26 cellular contexts compared by ENCODE assay signal in genomic region chr16:84050316-84050715, GRCh38. TPM values are rescaled to one million over a fixed set of nuclear protein-coding genes. Genes with fewer than 3 reads are reported as not detected.
"Had no signal": no experiment of that assay in that cellular context is flagged by ENCODE, and none has a peak within 500 bp of the region (broad histone marks: within the 10 kb centered on the region; RNA-seq: fewer than 3 reads in every experiment).

No MANE protein-coding gene starts in this region.

- DNase-seq: activated B cell treated with CpG ODN at 0.5 μM for 24 hours; activated CD4-positive, alpha-beta T cell treated with anti-CD3 and anti-CD28 coated beads, Interleukin-2, amount 50 U/mL, for 4 hours; activated naive CD4-positive, alpha-beta T cell treated with anti-CD3 and anti-CD28 coated beads for 36 hours; activated naive CD8-positive, alpha-beta T cell treated with anti-CD3 and anti-CD28 coated beads for 36 hours; activated T-cell treated with anti-CD3 and anti-CD28 coated beads for 4 hours; activated T-cell treated with anti-CD3 and anti-CD28 coated beads, Interleukin-2, amount 50 U/mL, for 72 hours; adrenal gland; foreskin melanocyte; islet precursor cell; left cardiac atrium; left ventricle myocardium superior; mammary epithelial cell; stimulated activated CD4-positive, alpha-beta T cell treated with anti-CD3 and anti-CD28 coated beads, Interleukin-2, amount 100 ng/mL, for 48 hours; T-cell had no signal

- H3K27ac Mint-ChIP-seq: activated B cell treated with CpG ODN at 0.5 μM for 24 hours; activated naive CD4-positive, alpha-beta T cell treated with anti-CD3 and anti-CD28 coated beads for 36 hours; activated naive CD8-positive, alpha-beta T cell treated with anti-CD3 and anti-CD28 coated beads for 36 hours; activated T-cell treated with anti-CD3 and anti-CD28 coated beads, Interleukin-2, amount 50 U/mL, for 72 hours; nephron; stimulated activated naive CD8-positive, alpha-beta T cell treated with anti-CD3 and anti-CD28 coated beads, Interleukin-15, Interleukin-2, amounts not matched to agents 100 ng/mL and 50 ng/mL, for 24 hours; T-cell; T-helper 2 cell treated with Interferon-gamma antibody and Interleukin-4, amounts not matched to agents 5 μg/mL and 100 μg/mL, for 36 hours; type B pancreatic cell had no signal

- H3K4me1 Mint-ChIP-seq: activated B cell treated with CpG ODN at 0.5 μM for 24 hours; activated naive CD8-positive, alpha-beta T cell treated with anti-CD3 and anti-CD28 coated beads for 36 hours; nephron; T-cell had no signal

- H3K9me3 Mint-ChIP-seq: activated B cell treated with CpG ODN at 0.5 μM for 24 hours; activated naive CD4-positive, alpha-beta T cell treated with anti-CD3 and anti-CD28 coated beads for 36 hours; activated naive CD8-positive, alpha-beta T cell treated with anti-CD3 and anti-CD28 coated beads for 36 hours; activated T-cell treated with anti-CD3 and anti-CD28 coated beads, Interleukin-2, amount 50 U/mL, for 72 hours; nephron; stimulated activated naive CD8-positive, alpha-beta T cell treated with anti-CD3 and anti-CD28 coated beads, Interleukin-15, Interleukin-2, amounts not matched to agents 100 ng/mL and 50 ng/mL, for 24 hours; T-cell; T-helper 2 cell treated with Interferon-gamma antibody and Interleukin-4, amounts not matched to agents 5 μg/mL and 100 μg/mL, for 36 hours; type B pancreatic cell had no signal

- H3K27me3 ChIP-seq: adrenal gland, body of pancreas, esophagus muscularis mucosa, ovary, vagina had no signal

- ATAC-seq: activated T-cell treated with anti-CD3 and anti-CD28 coated beads, Interleukin-2, amount 50 U/mL, for 72 hours; body of pancreas; left ventricle myocardium superior; T-cell had no signal

- H3K4me1 ChIP-seq: psoas muscle, vagina had no signal

- H3K36me3 ChIP-seq: ovary had no signal

- H3K4me3 Mint-ChIP-seq: activated B cell treated with CpG ODN at 0.5 μM for 24 hours; activated naive CD4-positive, alpha-beta T cell treated with anti-CD3 and anti-CD28 coated beads for 36 hours; activated naive CD8-positive, alpha-beta T cell treated with anti-CD3 and anti-CD28 coated beads for 36 hours; activated T-cell treated with anti-CD3 and anti-CD28 coated beads, Interleukin-2, amount 50 U/mL, for 72 hours; nephron; stimulated activated naive CD8-positive, alpha-beta T cell treated with anti-CD3 and anti-CD28 coated beads, Interleukin-15, Interleukin-2, amounts not matched to agents 100 ng/mL and 50 ng/mL, for 24 hours; T-cell; T-helper 2 cell treated with Interferon-gamma antibody and Interleukin-4, amounts not matched to agents 5 μg/mL and 100 μg/mL, for 36 hours; type B pancreatic cell had no signal

- H3K27ac ChIP-seq: adrenal gland, esophagus muscularis mucosa, neutrophil, ovary, psoas muscle, vagina had no signal

- H3K27me3 Mint-ChIP-seq: activated B cell treated with CpG ODN at 0.5 μM for 24 hours; activated naive CD8-positive, alpha-beta T cell treated with anti-CD3 and anti-CD28 coated beads for 36 hours; stimulated activated naive CD8-positive, alpha-beta T cell treated with anti-CD3 and anti-CD28 coated beads, Interleukin-15, Interleukin-2, amounts not matched to agents 100 ng/mL and 50 ng/mL, for 24 hours; T-cell; type B pancreatic cell had no signal

- H3K4me3 ChIP-seq: adrenal gland, body of pancreas, esophagus muscularis mucosa, ovary, psoas muscle, vagina had no signal

- H3K9me3 ChIP-seq: adrenal gland, body of pancreas, esophagus muscularis mucosa, neutrophil, ovary, psoas muscle, vagina had no signal

RNA-seq across cellular contexts. Expression of gene SLC38A8, which starts 7.7 kb away (rescaled TPM):
- total RNA-seq: activated B cell treated with CpG ODN at 0.5 μM for 24 hours; activated naive CD4-positive, alpha-beta T cell treated with anti-CD3 and anti-CD28 coated beads for 36 hours; activated naive CD8-positive, alpha-beta T cell treated with anti-CD3 and anti-CD28 coated beads for 36 hours; activated T-cell treated with anti-CD3 and anti-CD28 coated beads, Interleukin-2, amount 50 U/mL, for 72 hours; aorta; body of pancreas; esophagus muscularis mucosa; left cardiac atrium; mammary epithelial cell; mucosa of gallbladder; T-cell; vagina had no signal
- polyA plus RNA-seq: aorta, mammary epithelial cell had no signal
